Comparison of ENCODE assay signal across 1 cellular context in genomic region chr17:75116681-75117080, GRCh38.
TF ChIP-seq lines count a peak whose summit lies in the region.

No MANE protein-coding gene starts in this region.

TF ChIP-seq in SK-N-SH, 30 proteins besides CTCF, POLR2A, EP300 and RAD21 (continued from another document):
- TF ChIP-seq USF2 (IDR thresholded peaks at IDR 0.05; ENCODE audit: borderline replicate concordance, low read depth, low read length) (no peak), MEF2A (IDR thresholded peaks at IDR 0.05; ENCODE audit: borderline replicate concordance, low read depth) (no peak), FOXJ3 (CRISPR knock-in tag; IDR thresholded peaks at IDR 0.05) (no peak), RCOR1 (IDR thresholded peaks at IDR 0.05; ENCODE audit: low read length) (no peak), NFIC (IDR thresholded peaks at IDR 0.05; ENCODE audit: borderline replicate concordance) (no peak), POLR2AphosphoS5 (IDR thresholded peaks at IDR 0.05; ENCODE audit: low read depth, low read length) (no peak), EZH2phosphoT487 (IDR thresholded peaks at IDR 0.05; ENCODE audit: borderline replicate concordance, low read depth) (no peak), USF1 (IDR thresholded peaks at IDR 0.05; ENCODE audit: borderline replicate concordance, low read depth) (no peak)
